ENCODE assay signal across 23 cellular contexts in the genomic region with DNA sequence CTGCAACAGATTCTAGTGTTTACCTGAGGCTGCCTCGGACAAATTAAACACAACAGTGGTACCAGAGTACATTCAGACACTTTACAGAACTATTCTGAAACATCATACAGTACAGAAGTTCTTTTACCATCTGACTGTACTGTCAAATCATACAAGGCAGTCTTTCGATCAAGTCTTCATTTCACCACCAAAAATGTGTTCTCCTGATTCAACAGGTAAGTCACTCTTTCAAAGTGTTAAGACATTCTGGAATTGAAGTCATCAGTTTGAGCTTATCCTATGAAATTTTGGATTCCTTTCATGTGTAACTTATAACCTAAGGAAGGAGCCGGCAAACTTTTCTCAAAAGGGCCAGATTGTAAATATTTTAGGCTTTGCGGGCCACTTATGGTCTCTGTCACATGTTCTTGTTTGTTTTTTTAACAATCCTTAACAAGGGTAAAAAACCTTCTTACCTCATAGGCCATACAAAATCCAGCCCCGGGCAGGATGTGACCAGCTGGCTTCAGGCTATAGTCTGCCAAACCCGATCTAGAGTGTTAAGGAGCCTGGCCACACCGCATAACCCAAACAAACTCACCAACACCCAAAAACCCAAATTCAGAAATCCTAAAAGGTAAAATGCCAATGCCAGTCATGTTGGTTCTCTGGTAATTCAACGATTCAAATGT.
"Had no signal": no experiment of that assay in that cellular context is flagged by ENCODE, and none has a peak within 500 bp of the region (broad histone marks: within the 10 kb centered on the region; RNA-seq: fewer than 3 reads in every experiment).

No MANE protein-coding gene starts in this region.

- H3K9me3 Mint-ChIP-seq: naive thymus-derived CD8-positive, alpha-beta T cell; stimulated activated effector memory CD8-positive, alpha-beta T cell treated with anti-CD3 and anti-CD28 coated beads, Interleukin-12 subunit alpha, Interleukin-12 subunit beta, amount 100 ng/mL, for 72 hours had no signal

- H3K4me3 ChIP-seq: coronary artery, esophagus muscularis mucosa, heart right ventricle, mucosa of descending colon, psoas muscle, right lobe of liver, suprapubic skin, tibial artery, upper lobe of right lung, vagina had no signal

- H3K4me3 Mint-ChIP-seq: naive thymus-derived CD8-positive, alpha-beta T cell; stimulated activated effector memory CD8-positive, alpha-beta T cell treated with anti-CD3 and anti-CD28 coated beads, Interleukin-12 subunit alpha, Interleukin-12 subunit beta, amount 100 ng/mL, for 72 hours had no signal

- H3K27me3 ChIP-seq: esophagus muscularis mucosa, heart right ventricle, neutrophil, right lobe of liver, suprapubic skin, tibial artery, upper lobe of right lung, vagina had no signal

- H3K27me3 Mint-ChIP-seq: naive thymus-derived CD8-positive, alpha-beta T cell had no signal

- H3K4me1 ChIP-seq: esophagus muscularis mucosa, psoas muscle, right lobe of liver, tibial artery, vagina had no signal

- H3K27ac ChIP-seq: coronary artery, epithelial cell of prostate, esophagus muscularis mucosa, heart right ventricle, neutrophil, psoas muscle, right lobe of liver, suprapubic skin, tibial artery, upper lobe of right lung, vagina had no signal

- ATAC-seq: heart right ventricle; left lobe of liver; mucosa of descending colon; naive thymus-derived CD8-positive, alpha-beta T cell; psoas muscle; right lobe of liver; stimulated activated effector memory CD8-positive, alpha-beta T cell treated with anti-CD3 and anti-CD28 coated beads, Interleukin-12 subunit alpha, Interleukin-12 subunit beta, amount 100 ng/mL, for 72 hours; stimulated activated naive CD8-positive, alpha-beta T cell treated with anti-CD3 and anti-CD28 coated beads, Interleukin-15, Interleukin-2, amounts not matched to agents 100 U/mL and 50 U/mL, for 24 hours; upper lobe of right lung had no signal

- H3K27ac Mint-ChIP-seq: stimulated activated effector memory CD8-positive, alpha-beta T cell treated with anti-CD3 and anti-CD28 coated beads, Interleukin-12 subunit alpha, Interleukin-12 subunit beta, amount 100 ng/mL, for 72 hours had no signal

- FAIRE-seq: endometrium had no signal

- H3K36me3 ChIP-seq: esophagus muscularis mucosa, heart right ventricle, neutrophil, right lobe of liver, suprapubic skin, tibial artery, upper lobe of right lung, vagina had no signal

- DNase-seq: effector CD4-positive, alpha-beta T cell; heart right ventricle; islet precursor cell; mammary epithelial cell; mucosa of descending colon; naive thymus-derived CD8-positive, alpha-beta T cell; psoas muscle; retina; right lobe of liver; stimulated activated CD4-positive, alpha-beta T cell treated with anti-CD3 and anti-CD28 coated beads, Interleukin-4, amount 100 ng/mL, for 1 hour; stimulated activated CD8-positive, alpha-beta memory T cell treated with anti-CD3 and anti-CD28 coated beads, Interleukin-4, amount 100 ng/mL, for 48 hours; stimulated activated naive CD8-positive, alpha-beta T cell treated with anti-CD3 and anti-CD28 coated beads, Interleukin-15, Interleukin-2, amounts not matched to agents 100 U/mL and 50 U/mL, for 24 hours; tibial artery; upper lobe of right lung had no signal

- H3K36me3 Mint-ChIP-seq: stimulated activated effector memory CD8-positive, alpha-beta T cell treated with anti-CD3 and anti-CD28 coated beads, Interleukin-12 subunit alpha, Interleukin-12 subunit beta, amount 100 ng/mL, for 72 hours had no signal
